In genomic region chr16:12158428-12158827, GRCh38 we compare ENCODE assay signal across 17 cellular contexts.
DNase-seq lines count a peak whose midpoint lies in the region; ATAC-seq and TF ChIP-seq lines count a peak whose summit lies in the region.
"Had no signal": no experiment of that assay in that cellular context is flagged by ENCODE, and none has a peak within 500 bp of the region (broad histone marks: within the 10 kb centered on the region; RNA-seq: fewer than 3 reads in every experiment).

No MANE protein-coding gene starts in this region.

- H3K4me1 ChIP-seq in ACC112 (ENCODE audit: control insufficient read depth, insufficient read depth, low read length, unreplicated experiment) = peaks cover 25% of the 10 kb centered on the region
- H3K4me1 ChIP-seq in foreskin keratinocyte = peaks cover 5% of the 10 kb centered on the region
- H3K4me1 ChIP-seq: A549 had no signal

- no peaks in the 10 kb centered on the region for H3K79me2 ChIP-seq in ACC112 (ENCODE audit: control insufficient read depth, insufficient read depth, low read length, unreplicated experiment)

- H3K27me3 ChIP-seq in ACC112 (ENCODE audit: insufficient read depth, low read length) = no peaks in the 10 kb centered on the region
- H3K27me3 ChIP-seq in foreskin keratinocyte = no peaks in the 10 kb centered on the region
- H3K27me3 ChIP-seq in WERI-Rb-1 (ENCODE audit: insufficient read depth, low read depth, severe bottlenecking) = no peaks in the 10 kb centered on the region

- no peaks in the 10 kb centered on the region for H3K9me3 ChIP-seq in WERI-Rb-1 (ENCODE audit: severe bottlenecking)
- H3K9me3 ChIP-seq: A549 had no signal

- H3K4me3 ChIP-seq in ACC112 (ENCODE audit: low read depth, low read length) (no peak overlapping the region), WERI-Rb-1 (ENCODE audit: low read depth, low read length) (no peak overlapping the region)
- H3K4me3 ChIP-seq: A549 had no signal

- peak; percentile 97 for ATAC-seq in foreskin keratinocyte
- no peak for ATAC-seq in GM18861 (IDR thresholded peaks at IDR 0.05; ENCODE audit: unreplicated experiment)
- ATAC-seq: A549; activated CD4-positive, alpha-beta T cell treated with anti-CD3 and anti-CD28 coated beads for 36 hours; left lobe of liver had no signal

- H3K27ac ChIP-seq in ACC112 (ENCODE audit: low read depth, low read length) (peak overlapping the region; percentile 65), foreskin keratinocyte (no peak overlapping the region), WERI-Rb-1 (no peak overlapping the region)
- H3K27ac ChIP-seq: A549 had no signal

- H3K27ac Mint-ChIP-seq in HFFc6 = peak overlapping the region; percentile 93
- H3K27ac Mint-ChIP-seq: activated CD4-positive, alpha-beta T cell treated with anti-CD3 and anti-CD28 coated beads for 36 hours; activated T-helper 1 cell treated with anti-CD3 and anti-CD28 coated beads, Interleukin-12 subunit alpha, Interleukin-12 subunit beta, Interleukin-2, Interleukin-4 antibody, amounts not matched to agents 30 ng/mL and 10 ng/mL and 1 ng/mL, durations not matched to agents 14 hours and 24 hours and 36 hours had no signal

- TF ChIP-seq CTCF in HFFc6 (IDR thresholded peaks at IDR 0.05) (no peak), foreskin keratinocyte (conservative IDR thresholded peaks at IDR 0.05) (peak; percentile 10), WERI-Rb-1 (IDR thresholded peaks at IDR 0.05; ENCODE audit: low read depth, low read length) (no peak)

- peaks cover 45% of the 10 kb centered on the region for H3K4me1 Mint-ChIP-seq in HFFc6 (ENCODE audit: low read depth)
- H3K4me1 Mint-ChIP-seq: neural crest cell had no signal

- H3K9me3 Mint-ChIP-seq in HFFc6 = peaks cover 15% of the 10 kb centered on the region; the same call in 1 of the 2 replicates
- H3K9me3 Mint-ChIP-seq: activated T-helper 1 cell treated with anti-CD3 and anti-CD28 coated beads, Interleukin-12 subunit alpha, Interleukin-12 subunit beta, Interleukin-2, Interleukin-4 antibody, amounts not matched to agents 30 ng/mL and 10 ng/mL and 1 ng/mL, durations not matched to agents 14 hours and 24 hours and 36 hours; neural crest cell had no signal

- H3K4me3 Mint-ChIP-seq in HFFc6 = peak overlapping the region; percentile 72
- H3K4me3 Mint-ChIP-seq: activated CD4-positive, alpha-beta T cell treated with anti-CD3 and anti-CD28 coated beads for 36 hours; activated T-helper 1 cell treated with anti-CD3 and anti-CD28 coated beads, Interleukin-12 subunit alpha, Interleukin-12 subunit beta, Interleukin-2, Interleukin-4 antibody, amounts not matched to agents 30 ng/mL and 10 ng/mL and 1 ng/mL, durations not matched to agents 14 hours and 24 hours and 36 hours; neural crest cell had no signal

- DNase-seq in HFFc6 (peak; percentile 94), astrocyte of the hippocampus (ENCODE audit: low read depth, low spot score) (peak; percentile 83), foreskin keratinocyte (peak; percentile 91 to 95), iPS-NIHi11 (ENCODE audit: low spot score) (no peak), HuH-7 (ENCODE audit: low spot score) (no peak), WERI-Rb-1 (no peak)
- DNase-seq: activated CD4-positive, alpha-beta T cell treated with anti-CD3 and anti-CD28 coated beads for 36 hours; DMS79; KG1; NCI-H2029; NK-92 treated with Interleukin-12 subunit alpha and Interleukin-12 subunit beta, amount 100 ng/mL, for 24 hours had no signal

- H3K36me3 ChIP-seq in ACC112 (ENCODE audit: insufficient read depth, low read length) = peaks cover 3% of the 10 kb centered on the region; the same call in 1 of the 2 replicates
- H3K36me3 ChIP-seq in WERI-Rb-1 = no peaks in the 10 kb centered on the region

- peaks cover 21% of the 10 kb centered on the region for H3K36me3 Mint-ChIP-seq in HFFc6 (ENCODE audit: low read depth)

- H3K27me3 Mint-ChIP-seq in HFFc6 (ENCODE audit: insufficient read depth) = peaks cover 2% of the 10 kb centered on the region
- H3K27me3 Mint-ChIP-seq: activated CD4-positive, alpha-beta T cell treated with anti-CD3 and anti-CD28 coated beads for 36 hours had no signal

- H2AFZ ChIP-seq in ACC112 (ENCODE audit: low read length, unreplicated experiment) = no peak overlapping the region

Comparison
In these comparisons a context has a peak if more than half of its experiments do, and no peak if none do; other contexts are left out.
1. DNase-seq: peak in HFFc6 (single experiment), astrocyte of the hippocampus (single experiment) and foreskin keratinocyte (2 of 2); none in iPS-NIHi11 (single experiment), HuH-7 (single experiment) and WERI-Rb-1 (single experiment).